Comparison of ENCODE assay signal across 11 cellular contexts in the genomic region with DNA sequence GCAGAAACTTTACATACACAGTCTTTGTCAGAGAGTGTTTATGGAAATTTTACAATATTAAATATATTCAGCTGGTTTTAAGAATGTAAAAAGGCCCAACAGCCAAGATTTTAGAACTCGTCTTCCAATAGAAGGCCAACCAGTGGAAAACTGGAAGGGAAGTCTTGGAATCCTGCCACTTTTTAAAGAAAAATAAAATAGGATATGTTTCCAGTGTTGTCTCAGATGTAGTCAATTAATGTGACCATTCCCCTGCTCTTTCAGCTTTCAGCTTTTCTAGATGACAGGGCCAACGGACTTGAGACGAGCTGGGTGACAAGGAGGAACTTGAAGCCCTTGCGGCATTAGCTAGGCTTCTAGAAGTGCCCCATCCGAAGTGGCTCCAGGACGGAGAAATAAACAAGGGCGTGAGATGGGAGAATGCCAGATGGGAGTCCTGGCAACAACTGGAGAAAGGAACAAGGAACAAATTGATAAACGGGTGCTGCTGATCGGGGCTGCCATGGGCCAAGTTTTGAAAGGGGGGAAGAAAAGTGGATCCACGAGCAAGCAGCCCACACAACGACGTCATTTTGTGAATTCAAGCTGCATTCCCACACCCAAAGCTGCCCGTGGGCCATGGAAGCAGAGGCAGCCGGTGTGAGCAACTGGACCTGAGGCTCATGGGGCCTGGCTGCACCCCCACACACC. TPM values are rescaled to one million over a fixed set of nuclear protein-coding genes. Genes with fewer than 3 reads are reported as not detected.
DNase-seq lines count a peak whose midpoint lies in the region; ATAC-seq, FAIRE-seq and TF ChIP-seq lines count a peak whose summit lies in the region.
"Had no signal": no experiment of that assay in that cellular context is flagged by ENCODE, and none has a peak within 500 bp of the region (broad histone marks: within the 10 kb centered on the region; RNA-seq: fewer than 3 reads in every experiment).

No MANE protein-coding gene starts in this region.

- no peak overlapping the region for H3K4me3 Mint-ChIP-seq in activated T-helper 2 cell treated with anti-CD3 and anti-CD28 coated beads, Interferon-gamma antibody, Interleukin-2, Interleukin-4, amounts not matched to agents 10 μg/mL and 5 μg/mL and 100 μg/mL, durations not matched to agents 14 hours and 24 hours and 36 hours (ENCODE audit: low read depth)
- H3K4me3 Mint-ChIP-seq: stimulated activated naive CD8-positive, alpha-beta T cell treated with anti-CD3 and anti-CD28 coated beads, Interleukin-15, Interleukin-2, amounts not matched to agents 100 ng/mL and 50 ng/mL, for 24 hours had no signal

- no peaks in the 10 kb centered on the region for H3K4me1 Mint-ChIP-seq in activated T-helper 2 cell treated with anti-CD3 and anti-CD28 coated beads, Interferon-gamma antibody, Interleukin-2, Interleukin-4, amounts not matched to agents 10 μg/mL and 5 μg/mL and 100 μg/mL, durations not matched to agents 14 hours and 24 hours and 36 hours (ENCODE audit: low read depth)

- H2AFZ ChIP-seq in HepG2 (ENCODE audit: low read length), result no peak overlapping the region

- H3K9me3 Mint-ChIP-seq in activated T-helper 2 cell treated with anti-CD3 and anti-CD28 coated beads, Interferon-gamma antibody, Interleukin-2, Interleukin-4, amounts not matched to agents 10 μg/mL and 5 μg/mL and 100 μg/mL, durations not matched to agents 14 hours and 24 hours and 36 hours, result no peaks in the 10 kb centered on the region
- H3K9me3 Mint-ChIP-seq: stimulated activated naive CD8-positive, alpha-beta T cell treated with anti-CD3 and anti-CD28 coated beads, Interleukin-15, Interleukin-2, amounts not matched to agents 100 ng/mL and 50 ng/mL, for 24 hours had no signal

- no peaks in the 10 kb centered on the region for H3K36me3 Mint-ChIP-seq in activated T-helper 2 cell treated with anti-CD3 and anti-CD28 coated beads, Interferon-gamma antibody, Interleukin-2, Interleukin-4, amounts not matched to agents 10 μg/mL and 5 μg/mL and 100 μg/mL, durations not matched to agents 14 hours and 24 hours and 36 hours (ENCODE audit: low read depth)

- H3K27ac Mint-ChIP-seq in activated T-helper 2 cell treated with anti-CD3 and anti-CD28 coated beads, Interferon-gamma antibody, Interleukin-2, Interleukin-4, amounts not matched to agents 10 μg/mL and 5 μg/mL and 100 μg/mL, durations not matched to agents 14 hours and 24 hours and 36 hours, result no peak overlapping the region
- H3K27ac Mint-ChIP-seq: stimulated activated naive CD8-positive, alpha-beta T cell treated with anti-CD3 and anti-CD28 coated beads, Interleukin-15, Interleukin-2, amounts not matched to agents 100 ng/mL and 50 ng/mL, for 24 hours had no signal

- H3K27me3 ChIP-seq in liver (ENCODE audit: control insufficient read depth in 4 of 4, insufficient read depth in 4 of 4, low read length in 3 of 4) (no peaks in the 10 kb centered on the region), HepG2 (ENCODE audit: control insufficient read depth in 1 of 2, insufficient read depth in 2 of 2, low read length in 2 of 2) (peaks cover 5 to 70% of the 10 kb centered on the region in 2 experiments), heart left ventricle (no peaks in the 10 kb centered on the region), pancreas (no peaks in the 10 kb centered on the region)

- no peak for TF ChIP-seq RAD21 in liver (IDR thresholded peaks at IDR 0.05)
- TF ChIP-seq RAD21 in HepG2 (CRISPR knock-in tag; IDR thresholded peaks at IDR 0.05), result no peak

- no peak overlapping the region for H3K4me3 ChIP-seq in liver (ENCODE audit: low read depth in 1 of 3, low read length in 3 of 3)
- no peak overlapping the region for H3K4me3 ChIP-seq in HepG2 (replicated peaks in 1 of 3; ENCODE audit: insufficient read depth in 1 of 3, low read depth in 2 of 3, low read length in 3 of 3)
- no peak overlapping the region for H3K4me3 ChIP-seq in heart left ventricle
- no peak overlapping the region for H3K4me3 ChIP-seq in pancreas

- no peak for TF ChIP-seq CTCF in liver (IDR thresholded peaks at IDR 0.05; ENCODE audit: low read depth, low read length, missing input control)
- TF ChIP-seq CTCF in HepG2 (CRISPR knock-in tag; IDR thresholded peaks at IDR 0.05), result no peak
- TF ChIP-seq CTCF in heart left ventricle (IDR thresholded peaks at IDR 0.05), result no peak
- no peak for TF ChIP-seq CTCF in pancreas (IDR thresholded peaks at IDR 0.05)

- no peaks in the 10 kb centered on the region for H4K20me1 ChIP-seq in HepG2 (ENCODE audit: insufficient read depth, low read length)

- CTCF ChIA-PET in HepG2 (lab: Yijun Ruan, JAX; ENCODE audit: low intra/inter-chr PET ratio, low total read pairs), result no interaction called here

- no peak for TF ChIP-seq POLR2A in HepG2 (IDR thresholded peaks at IDR 0.05; ENCODE audit: insufficient read depth in 1 of 2, low read depth in 2 of 2, low read length in 2 of 2)
- no peak for TF ChIP-seq POLR2A in heart left ventricle (IDR thresholded peaks at IDR 0.05)

- H3K36me3 ChIP-seq in liver (ENCODE audit: control insufficient read depth in 4 of 4, insufficient read depth in 3 of 4, low read depth in 1 of 4, low read length in 3 of 4), result no peaks in the 10 kb centered on the region
- H3K36me3 ChIP-seq in HepG2 (replicated peaks in 1 of 2; ENCODE audit: control insufficient read depth in 1 of 2, insufficient read depth in 2 of 2, low read length in 2 of 2), result no peaks in the 10 kb centered on the region
- peaks cover 0 to 6% (median 0%) of the 10 kb centered on the region in 9 donors for H3K36me3 ChIP-seq in heart left ventricle
- no peaks in the 10 kb centered on the region for H3K36me3 ChIP-seq in pancreas

- no peak overlapping the region for H3K4me2 ChIP-seq in HepG2 (ENCODE audit: low read depth, low read length)

- TF ChIP-seq EP300 in HepG2 (IDR thresholded peaks at IDR 0.05; ENCODE audit: low read depth in 2 of 2, low read length in 2 of 2), result no peak
- TF ChIP-seq EP300 in HepG2 (CRISPR knock-in tag; IDR thresholded peaks at IDR 0.05; ENCODE audit: borderline replicate concordance), result no peak

- WGBS in liver, result 70% methylated on average over 14 of the region's 14 CpGs
- 12% methylated on average over 14 of the region's 14 CpGs for WGBS in HepG2 (ENCODE audit: low lambda C conversion rate)
- 18 to 31% (median 28%) methylated on average over 14 of the region's 14 CpGs for WGBS in heart left ventricle, 4 donors
- 14% methylated on average over 14 of the region's 14 CpGs for WGBS in pancreas, 2 donors

- peak overlapping the region; percentile 16 to 31 for H3K27ac ChIP-seq in liver (ENCODE audit: low read depth in 1 of 2, low read length in 2 of 2)
- H3K27ac ChIP-seq in HepG2 (ENCODE audit: extremely low read length, insufficient read depth, low read length), result no peak overlapping the region
- H3K27ac ChIP-seq in heart left ventricle, result peak overlapping the region; percentile 42 to 70 (median 62)
- peak overlapping the region; percentile 57 to 79 (median 65) for H3K27ac ChIP-seq in pancreas

- H3K9ac ChIP-seq in liver (ENCODE audit: low read depth in 1 of 2, low read length in 2 of 2), result no peak overlapping the region
- H3K9ac ChIP-seq in HepG2 (ENCODE audit: insufficient read depth, low read depth, low read length), result no peak overlapping the region

- no peak for DNase-seq in HepG2 (ENCODE audit: low spot score)
- peak in 3 of 5 donors; percentile 37 to 63 (median 61) for DNase-seq in heart left ventricle
- peak in 4 of 6 donors; percentile 65 to 77 (median 72) for DNase-seq in pancreas
- DNase-seq in NOMO-1 treated with dmso at 0.1 percent for 144 hours (lab: John Stamatoyannopoulos, UW; ENCODE audit: unreplicated experiment), result no peak
- DNase-seq in effector CD4-positive, alpha-beta T cell, result no peak
- no peak for DNase-seq in activated CD4-positive, alpha-beta T cell treated with anti-CD3 and anti-CD28 coated beads for 4 hours
- no peak for DNase-seq in activated T-helper 2 cell treated with anti-CD3 and anti-CD28 coated beads, Interferon-gamma antibody, Interleukin-2, Interleukin-4, amounts not matched to agents 10 μg/mL and 5 μg/mL and 100 μg/mL, durations not matched to agents 14 hours and 24 hours and 36 hours (ENCODE audit: low spot score)
- DNase-seq: effector memory CD4-positive, alpha-beta T cell; NCI-H1694 had no signal

- H3K79me2 ChIP-seq in HepG2 (ENCODE audit: insufficient read depth, low read length), result no peaks in the 10 kb centered on the region

- POLR2A ChIA-PET in HepG2 (lab: Yijun Ruan, JAX), result no interaction called here

- H3K4me1 ChIP-seq in liver (ENCODE audit: control insufficient read depth in 4 of 4, insufficient read depth in 4 of 4, low read length in 3 of 4) (peaks cover 0 to 15% (median 3%) of the 10 kb centered on the region in 4 donors), HepG2 (ENCODE audit: insufficient read depth, low read length) (peaks cover 10% of the 10 kb centered on the region; the same call in 1 of the 2 replicates), heart left ventricle (peaks cover 21 to 98% (median 78%) of the 10 kb centered on the region in 12 donors), pancreas (peaks cover 67 to 80% (median 71%) of the 10 kb centered on the region in 3 donors)

- FAIRE-seq in HepG2 (lab: Jason Lieb, UNC), result no peak
- peak; percentile 34 for FAIRE-seq in pancreas (lab: Jason Lieb, UNC)

- ATAC-seq in HepG2 (no peak), heart left ventricle (peak; percentile 9 to 45 (median 16)), pancreas (peak; percentile 47 to 61 (median 54))

- in situ Hi-C loops in HepG2 (cut with HindIII; ENCODE audit: extremely low pct_ligation_motif_present, low pct_unique_long_range_greater_than_20kb), result no loop called here

- no peaks in the 10 kb centered on the region for H3K27me3 Mint-ChIP-seq in activated T-helper 2 cell treated with anti-CD3 and anti-CD28 coated beads, Interferon-gamma antibody, Interleukin-2, Interleukin-4, amounts not matched to agents 10 μg/mL and 5 μg/mL and 100 μg/mL, durations not matched to agents 14 hours and 24 hours and 36 hours (ENCODE audit: low read depth)

- BruUV-seq in HepG2 (replicated peaks; lab: Mats Ljungman, UMichigan), result no TSS peak

- H3K9me3 ChIP-seq in liver (ENCODE audit: control insufficient read depth in 4 of 4, low read length in 3 of 4) (no peaks in the 10 kb centered on the region), HepG2 (ENCODE audit: low read length) (no peaks in the 10 kb centered on the region), heart left ventricle (no peaks in the 10 kb centered on the region), pancreas (no peaks in the 10 kb centered on the region)

- intact Hi-C loops in HepG2 (cut with micrococcal nuclease; ENCODE audit: unreplicated experiment) (no loop called here), heart left ventricle (cut with DNase I) (no loop called here), pancreas (cut with DNase I) (no loop called here)
- intact Hi-C loops in activated T-helper 2 cell treated with anti-CD3 and anti-CD28 coated beads, Interferon-gamma antibody, Interleukin-2, Interleukin-4, amounts not matched to agents 10 μg/mL and 5 μg/mL and 100 μg/mL, durations not matched to agents 14 hours and 24 hours and 36 hours (cut with micrococcal nuclease), result no loop called here

RNA-seq across cellular contexts. Expression of a gene that starts 42.3 kb away (rescaled TPM):
- 10 to 100 TPM in 1 of 2 donors, 1 to 10 TPM in 1; 6.9 to 59.2 TPM for total RNA-seq in liver
- 1 to 10 TPM; 3.4 to 4.2 TPM for polyA plus RNA-seq in liver
- not detected in 2 replicates for total RNA-seq in HepG2 (2016; rRNA removed; fragmentation: Illumina TruSeq; extraction: Trizol)
- total RNA-seq in HepG2 (2016; cell fraction: cytosol; rRNA removed; fragmentation: Illumina TruSeq; extraction: Trizol; ENCODE audit: low read depth), result not detected in 2 replicates
- total RNA-seq in HepG2 (2016; cell fraction: insoluble cytoplasmic fraction; rRNA removed; fragmentation: Illumina TruSeq; extraction: Trizol), result not detected in 2 replicates
- total RNA-seq in HepG2 (2016; cell fraction: membrane; rRNA removed; fragmentation: Illumina TruSeq; extraction: Trizol), result not detected in 2 replicates
- total RNA-seq in HepG2 (2016; cell fraction: nucleus; rRNA removed; fragmentation: Illumina TruSeq; extraction: Trizol), result not detected in 2 replicates
- polyA plus RNA-seq in HepG2 (2011; rRNA removed), result 0.08 TPM in 1 of 2 replicates, not detected in the other
- 0.04 and 0.05 TPM in 2 replicates for polyA plus RNA-seq in HepG2 (2011; cell fraction: cytosol; rRNA removed)
- 0.02 TPM in 1 of 2 replicates, not detected in the other for polyA plus RNA-seq in HepG2 (2011; cell fraction: nucleus; rRNA removed)
- polyA plus RNA-seq in HepG2 (2012), result 0.08 TPM in 2 replicates
- not detected in 2 replicates for polyA plus RNA-seq in HepG2 (2016; cell fraction: cytosol; fragmentation: Illumina TruSeq; extraction: Trizol; ENCODE audit: low read depth)
- polyA plus RNA-seq in HepG2 (2016; cell fraction: insoluble cytoplasmic fraction; fragmentation: Illumina TruSeq; extraction: Trizol; ENCODE audit: low read depth), result not detected in 2 replicates
- not detected in 2 replicates for polyA plus RNA-seq in HepG2 (2016; cell fraction: membrane; fragmentation: Illumina TruSeq; extraction: Trizol; ENCODE audit: low read depth)
- not detected in 2 replicates for polyA plus RNA-seq in HepG2 (2016; cell fraction: nucleus; fragmentation: Illumina TruSeq; extraction: Trizol; ENCODE audit: insufficient read depth, low read depth)
- 1.2 and 101 TPM in 2 replicates for polyA minus RNA-seq in HepG2 (2011; rRNA and poly(A)+ RNA removed; ENCODE audit: low replicate concordance)
- 0.49 and 0.53 TPM in 2 replicates for polyA minus RNA-seq in HepG2 (2011; cell fraction: cytosol; rRNA and poly(A)+ RNA removed)
- polyA minus RNA-seq in HepG2 (2011; cell fraction: nucleus; rRNA and poly(A)+ RNA removed), result 0.39 TPM in 1 of 2 replicates, not detected in the other
- total RNA-seq in heart left ventricle, result 10 to 100 TPM; 23.9 to 45.5 (median 30.0) TPM
- polyA plus RNA-seq in heart left ventricle, result 10 to 100 TPM; 10.1 to 29.1 TPM
- total RNA-seq in pancreas, result 10 to 100 TPM; 29.0 to 60.8 (median 32.4) TPM
- 10 to 100 TPM; 21.4 to 22.2 TPM for polyA plus RNA-seq in pancreas
- total RNA-seq in activated T-helper 2 cell treated with anti-CD3 and anti-CD28 coated beads, Interferon-gamma antibody, Interleukin-2, Interleukin-4, amounts not matched to agents 10 μg/mL and 5 μg/mL and 100 μg/mL, durations not matched to agents 14 hours and 24 hours and 36 hours, result 0.41 and 0.48 TPM in 2 replicates

Comparison
In these comparisons a context has a peak if more than half of its experiments do, and no peak if none do; other contexts are left out.
1. DNase-seq: peak in heart left ventricle (3 of 5) and pancreas (4 of 6); none in HepG2 (single experiment), NOMO-1 treated with dmso at 0.1 percent for 144 hours (single experiment), effector CD4-positive, alpha-beta T cell (single experiment), activated CD4-positive, alpha-beta T cell treated with anti-CD3 and anti-CD28 coated beads for 4 hours (0 of 2) and activated T-helper 2 cell treated with anti-CD3 and anti-CD28 coated beads, Interferon-gamma antibody, Interleukin-2, Interleukin-4, amounts not matched to agents 10 μg/mL and 5 μg/mL and 100 μg/mL, durations not matched to agents 14 hours and 24 hours and 36 hours (single experiment).